ENCODE assay signal across 2 cellular contexts in genomic region chr5:77641397-77641943, GRCh38.
TF ChIP-seq lines count a peak whose summit lies in the region.

No MANE protein-coding gene starts in this region.

TF ChIP-seq in GM23338, 12 proteins besides CTCF, POLR2A, EP300 and RAD21 (continued from another document):
- TF ChIP-seq ETS1 (IDR thresholded peaks at IDR 0.05), result no peak
- TF ChIP-seq STAT1 (IDR thresholded peaks at IDR 0.05; ENCODE audit: unreplicated experiment), result no peak
- no peak for TF ChIP-seq ZNF462 (CRISPR knock-in tag; IDR thresholded peaks at IDR 0.05)
- no peak for TF ChIP-seq NANOG (IDR thresholded peaks at IDR 0.05; ENCODE audit: borderline replicate concordance)
- no peak for TF ChIP-seq ZNF114 (CRISPR knock-in tag; IDR thresholded peaks at IDR 0.05)
- no peak for TF ChIP-seq ZNF331 (CRISPR knock-in tag; IDR thresholded peaks at IDR 0.05; ENCODE audit: low read depth)
- TF ChIP-seq EZH2phosphoT487 (IDR thresholded peaks at IDR 0.05; ENCODE audit: unreplicated experiment), result no peak
- no peak for TF ChIP-seq JUNB (IDR thresholded peaks at IDR 0.05; ENCODE audit: unreplicated experiment)
- TF ChIP-seq REST (IDR thresholded peaks at IDR 0.05; ENCODE audit: unreplicated experiment), result no peak

TF ChIP-seq in neural cell, 6 proteins besides CTCF, POLR2A, EP300 and RAD21 (continued from another document):
- TF ChIP-seq REST (IDR thresholded peaks at IDR 0.05; ENCODE audit: borderline replicate concordance), result no peak
